In genomic region chr15:64153480-64154367, GRCh38 we compare ENCODE assay signal across 8 cellular contexts.
DNase-seq lines count a peak whose midpoint lies in the region; ATAC-seq and TF ChIP-seq lines count a peak whose summit lies in the region.

No MANE protein-coding gene starts in this region.

- H3K36me3 ChIP-seq in iPS DF 6.9 (ENCODE audit: control insufficient read depth, insufficient read depth, low read length), result peaks cover 38% of the 10 kb centered on the region

- no peak overlapping the region for H3K27ac ChIP-seq in iPS DF 6.9 (ENCODE audit: low read length)

- in situ Hi-C loops in astrocyte of the cerebellum (cut with HindIII; ENCODE audit: low sequenced_read_pairs), result no loop called here

- H3K4me1 ChIP-seq in iPS DF 6.9 (ENCODE audit: control insufficient read depth, insufficient read depth, low read length), result peaks cover 4% of the 10 kb centered on the region

- TF ChIP-seq CTCF in astrocyte of the cerebellum (IDR thresholded peaks at IDR 0.05; ENCODE audit: low read depth, low read length, missing control alignments), result peak; percentile 99

- no CpG with 5 or more reads among the region's 12 CpGs for WGBS in iPS DF 6.9 (ENCODE audit: insufficient coverage, insufficient read length)

- ATAC-seq in HG03025 (IDR thresholded peaks at IDR 0.05; ENCODE audit: low FRiP score, unreplicated experiment), result peak; percentile 62

- H3K27me3 ChIP-seq in iPS DF 6.9 (ENCODE audit: control insufficient read depth, insufficient read depth, low read length), result peaks cover 6% of the 10 kb centered on the region

- no peaks in the 10 kb centered on the region for H3K9me3 ChIP-seq in iPS DF 6.9 (ENCODE audit: control insufficient read depth, insufficient read depth, low read length)

- DNase-seq in NCI-H2029 (lab: John Stamatoyannopoulos, UW) (peak; percentile 32), NCI-H2029 treated with DMSO at 0.1 percent for 48 hours (lab: John Stamatoyannopoulos, UW) (no peak), NCI-H2081 (lab: John Stamatoyannopoulos, UW) (peak; percentile 87), T-helper 9 cell (peak; percentile 92), astrocyte of the cerebellum (ENCODE audit: low read depth) (peak; percentile 52), iPS DF 6.9 (ENCODE audit: low read depth, low spot score) (peak; percentile 76), skeletal muscle cell (ENCODE audit: low read depth) (peak; percentile 44)

- H3K4me3 ChIP-seq in astrocyte of the cerebellum (ENCODE audit: low read depth, low read length) (no peak overlapping the region), iPS DF 6.9 (ENCODE audit: low read length) (no peak overlapping the region), skeletal muscle cell (ENCODE audit: low read depth, low read length) (no peak overlapping the region)
